ENCODE assay signal across 21 cellular contexts in the genomic region with DNA sequence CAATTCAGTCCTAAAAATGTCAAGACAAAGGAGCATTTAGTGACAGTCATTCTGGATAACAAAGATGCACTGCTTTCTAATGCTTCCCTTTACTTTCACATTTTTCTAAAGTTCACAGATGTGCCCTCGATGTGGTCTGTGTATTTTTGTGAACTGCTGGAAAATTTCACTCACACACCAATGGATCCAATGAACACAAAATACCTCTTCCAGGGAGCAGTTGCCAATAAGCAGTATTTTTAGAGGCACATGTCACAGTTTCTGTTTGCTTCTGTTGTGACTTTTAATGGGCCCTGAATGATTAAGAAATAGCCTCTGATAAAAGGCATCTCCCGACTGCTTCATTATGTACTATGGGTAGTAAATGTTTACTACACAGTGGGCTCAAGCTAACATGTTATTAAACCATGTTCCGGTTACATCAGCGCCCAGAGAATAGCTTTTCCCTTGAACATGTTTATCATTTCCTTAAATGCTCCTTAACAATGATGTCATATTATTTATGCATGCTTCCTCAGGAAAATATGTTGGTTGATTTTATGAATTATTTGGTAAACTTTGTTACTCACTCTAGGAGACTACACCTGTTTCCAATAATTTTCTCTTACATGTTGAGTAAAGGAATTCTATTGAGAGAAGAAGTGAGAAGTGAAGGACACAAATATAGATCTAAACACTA.
DNase-seq lines count a peak whose midpoint lies in the region; ATAC-seq and TF ChIP-seq lines count a peak whose summit lies in the region.
"Had no signal": no experiment of that assay in that cellular context is flagged by ENCODE, and none has a peak within 500 bp of the region (broad histone marks: within the 10 kb centered on the region; RNA-seq: fewer than 3 reads in every experiment).

No MANE protein-coding gene starts in this region.

- 31 to 34% methylated on average over 4 of the region's 4 CpGs for WGBS in aorta, 2 donors

- ATAC-seq in aorta (ENCODE audit: low FRiP score) (peak; percentile 57), HG03159 (IDR thresholded peaks at IDR 0.05; ENCODE audit: unreplicated experiment) (no peak)

- no peak overlapping the region for H3K4me3 Mint-ChIP-seq in osteocyte (ENCODE audit: unreplicated experiment)
- H3K4me3 Mint-ChIP-seq: CD8-positive, alpha-beta memory T cell; H9 had no signal

- no peak overlapping the region for H3K4me3 ChIP-seq in cardiac muscle cell
- H3K4me3 ChIP-seq in aorta (ENCODE audit: low read length in 2 of 2), result peak overlapping the region in 1 of 2 donors; percentile 1
- H3K4me3 ChIP-seq: BLaER1 treated with 17β-estradiol and CSF1 and Interleukin-3, amounts not matched to agents 10 nM and 100 nM; PC-9; SJSA1 had no signal

- intact Hi-C loops in cardiac septum (cut with DNase I), result no loop called here
- intact Hi-C loops in aorta (cut with DNase I), result loop anchor here in 1 of 2 donors (5.0 kb wide), 1 partner anchor 52 kb away; no protein-coding TSS in a partner anchor

- H3K27ac ChIP-seq in cardiac muscle cell (peak overlapping the region; percentile 86), aorta (ENCODE audit: low read depth in 1 of 2, low read length in 2 of 2) (peak overlapping the region; percentile 36 to 54)
- H3K27ac ChIP-seq: BLaER1 treated with 17β-estradiol and CSF1 and Interleukin-3, amounts not matched to agents 10 nM and 100 nM; KMS-11; PC-9; SJSA1 had no signal

- H3K27ac Mint-ChIP-seq in osteocyte (ENCODE audit: unreplicated experiment), result peak overlapping the region; percentile 68
- H3K27ac Mint-ChIP-seq: CD8-positive, alpha-beta memory T cell; H9 had no signal

- no peaks in the 10 kb centered on the region for H3K27me3 Mint-ChIP-seq in osteocyte (ENCODE audit: unreplicated experiment)

- no peaks in the 10 kb centered on the region for H3K9me3 Mint-ChIP-seq in osteocyte (ENCODE audit: unreplicated experiment)
- H3K9me3 Mint-ChIP-seq: CD8-positive, alpha-beta memory T cell; H9 had no signal

- no peak for DNase-seq in cardiac muscle cell (ENCODE audit: low read depth in 1 of 2, low spot score in 1 of 2)
- DNase-seq in cardiac septum (ENCODE audit: low spot score), result no peak
- peak; percentile 16 for DNase-seq in astrocyte of the hippocampus (ENCODE audit: low read depth, low spot score)
- DNase-seq in osteocyte (ENCODE audit: extremely low spot score, unreplicated experiment), result no peak
- no peak for DNase-seq in aorta
- DNase-seq in NCI-H524 treated with DMSO at 0.1 percent for 48 hours (lab: John Stamatoyannopoulos, UW), result no peak
- no peak for DNase-seq in NCI-H748 (lab: John Stamatoyannopoulos, UW; ENCODE audit: unreplicated experiment)
- DNase-seq: 8988T; CD8-positive, alpha-beta memory T cell; DND-41; GDM1; H9; NCI-H1436 treated with DMSO at 0.1 percent for 48 hours; NCI-H2029 treated with DMSO at 0.1 percent for 48 hours; NCI-H2171 treated with DMSO at 0.1 percent for 48 hours; NCI-H82; PC-9 had no signal

- no peaks in the 10 kb centered on the region for H3K36me3 Mint-ChIP-seq in osteocyte (ENCODE audit: unreplicated experiment)
- H3K36me3 Mint-ChIP-seq: CD8-positive, alpha-beta memory T cell had no signal

- H3K27me3 ChIP-seq in cardiac muscle cell, result no peaks in the 10 kb centered on the region
- H3K27me3 ChIP-seq in aorta (ENCODE audit: control insufficient read depth in 1 of 2, insufficient read depth in 2 of 2, low read length in 1 of 2), result no peaks in the 10 kb centered on the region
- H3K27me3 ChIP-seq: BLaER1 treated with 17β-estradiol and CSF1 and Interleukin-3, amounts not matched to agents 10 nM and 100 nM; SJSA1 had no signal

- TF ChIP-seq CTCF in cardiac muscle cell (IDR thresholded peaks at IDR 0.05; ENCODE audit: low read depth, low read length) (no peak), osteocyte (IDR thresholded peaks at IDR 0.05) (no peak)

- no peaks in the 10 kb centered on the region for H3K36me3 ChIP-seq in cardiac muscle cell
- no peaks in the 10 kb centered on the region for H3K36me3 ChIP-seq in aorta (ENCODE audit: control insufficient read depth in 1 of 2, insufficient read depth in 2 of 2, low read length in 1 of 2)
- H3K36me3 ChIP-seq: SJSA1 had no signal

- H3K4me1 ChIP-seq in cardiac muscle cell (ENCODE audit: low read depth), result peaks cover 33% of the 10 kb centered on the region
- H3K4me1 ChIP-seq in aorta (ENCODE audit: control insufficient read depth in 1 of 2, insufficient read depth in 2 of 2, low read length in 2 of 2), result no peaks in the 10 kb centered on the region

- no peaks in the 10 kb centered on the region for H3K9me3 ChIP-seq in cardiac muscle cell (ENCODE audit: low read depth)
- H3K9me3 ChIP-seq in aorta (ENCODE audit: control insufficient read depth, low read length), result no peaks in the 10 kb centered on the region
- H3K9me3 ChIP-seq: SJSA1 had no signal

- H3K4me1 Mint-ChIP-seq in osteocyte (ENCODE audit: unreplicated experiment), result peaks cover 30% of the 10 kb centered on the region
